ENCODE assay signal across 14 cellular contexts in genomic region chr5:150639317-150639738, GRCh38. TPM values are rescaled to one million over a fixed set of nuclear protein-coding genes. Genes with fewer than 3 reads are reported as not detected.
DNase-seq lines count a peak whose midpoint lies in the region; ATAC-seq and TF ChIP-seq lines count a peak whose summit lies in the region.
"Had no signal": no experiment of that assay in that cellular context is flagged by ENCODE, and none has a peak within 500 bp of the region (broad histone marks: within the 10 kb centered on the region; RNA-seq: fewer than 3 reads in every experiment).

No MANE protein-coding gene starts in this region.

- no peak for TF ChIP-seq POLR2A in testis (IDR thresholded peaks at IDR 0.05)

- H3K9me3 ChIP-seq in testis, result no peaks in the 10 kb centered on the region

- no peak overlapping the region for H3K4me3 ChIP-seq in testis

- ATAC-seq in GM21390 (IDR thresholded peaks at IDR 0.05; ENCODE audit: unreplicated experiment), result no peak
- no peak for ATAC-seq in HG03520 (IDR thresholded peaks at IDR 0.05; ENCODE audit: unreplicated experiment)

- H3K27ac Mint-ChIP-seq in brain (peak overlapping the region in 3 of 5 experiments; percentile 14 to 92 (median 59)), mesothelial cell of epicardium (peak overlapping the region; percentile 95)
- H3K27ac Mint-ChIP-seq: activated naive CD8-positive, alpha-beta T cell treated with anti-CD3 and anti-CD28 coated beads, Interleukin-2, amount 10 ng/mL, durations not matched to agents 7 days and 5 days had no signal

- no peaks in the 10 kb centered on the region for H3K36me3 Mint-ChIP-seq in brain
- no peaks in the 10 kb centered on the region for H3K36me3 Mint-ChIP-seq in mesothelial cell of epicardium
- H3K36me3 Mint-ChIP-seq: activated naive CD8-positive, alpha-beta T cell treated with anti-CD3 and anti-CD28 coated beads, Interleukin-2, amount 10 ng/mL, durations not matched to agents 7 days and 5 days had no signal

- H3K4me1 ChIP-seq in testis, result peaks cover 73% of the 10 kb centered on the region

- 69 to 77% methylated on average over 4 of the region's 4 CpGs for WGBS in testis, 2 donors

- H3K9me3 Mint-ChIP-seq in brain (peaks cover 0 to 8% (median 0%) of the 10 kb centered on the region in 5 experiments), mesothelial cell of epicardium (no peaks in the 10 kb centered on the region)
- H3K9me3 Mint-ChIP-seq: activated naive CD8-positive, alpha-beta T cell treated with anti-CD3 and anti-CD28 coated beads, Interleukin-2, amount 10 ng/mL, durations not matched to agents 7 days and 5 days; IgD-negative memory B cell; neural crest cell had no signal

- peak overlapping the region; percentile 42 to 88 for H3K27ac ChIP-seq in testis

- peaks cover 3% of the 10 kb centered on the region for H3K27me3 Mint-ChIP-seq in brain
- no peaks in the 10 kb centered on the region for H3K27me3 Mint-ChIP-seq in mesothelial cell of epicardium (ENCODE audit: low read depth)
- H3K27me3 Mint-ChIP-seq: IgD-negative memory B cell had no signal

- intact Hi-C loops in testis (cut with DNase I; ENCODE audit: low total_unique reads), result no loop called here

- H3K36me3 ChIP-seq in testis (ENCODE audit: low read depth, missing control alignments), result no peaks in the 10 kb centered on the region

- DNase-seq in HK-2 (ENCODE audit: unreplicated experiment) (peak; percentile 49), mesothelial cell of epicardium (ENCODE audit: low spot score in 2 of 2, unreplicated experiment in 2 of 2) (no peak), testis (no peak), NCI-H187 treated with DMSO at 0.1 percent for 48 hours (lab: John Stamatoyannopoulos, UW) (no peak), middle frontal gyrus (ENCODE audit: extremely low spot score, low spot score) (no peak)
- DNase-seq: activated CD4-positive, CD25-positive, alpha-beta regulatory T cell; activated naive CD8-positive, alpha-beta T cell treated with anti-CD3 and anti-CD28 coated beads, Interleukin-2, amount 10 ng/mL, durations not matched to agents 7 days and 5 days; NCI-H526 treated with DMSO at 0.1 percent for 48 hours had no signal

- H3K4me3 Mint-ChIP-seq in brain (peak overlapping the region in 1 of 5 experiments; percentile 6), mesothelial cell of epicardium (no peak overlapping the region)
- H3K4me3 Mint-ChIP-seq: activated naive CD8-positive, alpha-beta T cell treated with anti-CD3 and anti-CD28 coated beads, Interleukin-2, amount 10 ng/mL, durations not matched to agents 7 days and 5 days; IgD-negative memory B cell; neural crest cell had no signal

- H3K4me1 Mint-ChIP-seq in brain, result peaks cover 77% of the 10 kb centered on the region
- peaks cover 87% of the 10 kb centered on the region for H3K4me1 Mint-ChIP-seq in mesothelial cell of epicardium
- H3K4me1 Mint-ChIP-seq: activated naive CD8-positive, alpha-beta T cell treated with anti-CD3 and anti-CD28 coated beads, Interleukin-2, amount 10 ng/mL, durations not matched to agents 7 days and 5 days had no signal

- no peaks in the 10 kb centered on the region for H3K27me3 ChIP-seq in testis

- TF ChIP-seq CTCF in brain (conservative IDR thresholded peaks at IDR 0.05), result no peak
- TF ChIP-seq CTCF in mesothelial cell of epicardium (IDR thresholded peaks at IDR 0.05; ENCODE audit: unreplicated experiment), result no peak
- no peak for TF ChIP-seq CTCF in testis (IDR thresholded peaks at IDR 0.05)

RNA-seq across cellular contexts. Expression of gene SYNPO, which starts 1.1 kb away (rescaled TPM):
- 50.7 TPM for polyA plus RNA-seq in brain (ENCODE audit: insufficient read depth, low read depth, low replicate concordance)
- 84.4 to 86.6 TPM (median 85.3 TPM) in 3 replicates for total RNA-seq in mesothelial cell of epicardium
- total RNA-seq in testis, result 10 to 100 TPM; 49.1 to 53.2 TPM
- 52.2 TPM for polyA plus RNA-seq in testis (ENCODE audit: insufficient read depth, low read depth, low replicate concordance)
- total RNA-seq: SK-MEL-5 had no signal

RNA-seq across cellular contexts. Expression of gene MYOZ3, which starts 21.7 kb away (rescaled TPM):
- polyA plus RNA-seq in brain (ENCODE audit: insufficient read depth, low read depth, low replicate concordance), result 0.24 TPM
- total RNA-seq in mesothelial cell of epicardium, result 8.5 to 9.4 TPM (median 8.5 TPM) in 3 replicates
- total RNA-seq in testis, result 10 to 100 TPM; 12.0 to 12.7 TPM
- polyA plus RNA-seq in testis (ENCODE audit: insufficient read depth, low read depth, low replicate concordance), result 10.4 TPM
- total RNA-seq: SK-MEL-5 had no signal
- polyA plus RNA-seq: IgD-negative memory B cell had no signal
